Comparison of ENCODE assay signal across 8 cellular contexts in genomic region chr2:99336780-99337163, GRCh38. TPM values are rescaled to one million over a fixed set of nuclear protein-coding genes. Genes with fewer than 3 reads are reported as not detected.
DNase-seq lines count a peak whose midpoint lies in the region; ATAC-seq and TF ChIP-seq lines count a peak whose summit lies in the region.

No MANE protein-coding gene starts in this region.

- peak overlapping the region; percentile 85 for H3K4me2 ChIP-seq in DOHH2 (ENCODE audit: low read length)

- peaks cover 22% of the 10 kb centered on the region for H4K20me1 ChIP-seq in DOHH2 (ENCODE audit: control insufficient read depth, insufficient read depth, low read depth, low read length)

- H3K27ac ChIP-seq in DOHH2 (ENCODE audit: low read depth, low read length) (peak overlapping the region; percentile 75), HUES48 (ENCODE audit: low read depth, low read length) (peak overlapping the region; percentile 30)

- peak; percentile 59 for DNase-seq in epithelial cell of proximal tubule (ENCODE audit: low read depth)
- DNase-seq in skeletal muscle cell (ENCODE audit: low read depth): no peak
- no peak for DNase-seq in SK-N-DZ (ENCODE audit: low spot score)
- DNase-seq in occipital lobe (lab: John Stamatoyannopoulos, UW): no peak
- DNase-seq in HCEC 1CT: no peak

- H3K79me2 ChIP-seq in DOHH2 (ENCODE audit: control insufficient read depth, low read length): peaks cover 91% of the 10 kb centered on the region

- H3K4me3 ChIP-seq in DOHH2 (ENCODE audit: low read length) (peak overlapping the region; percentile 83), HUES48 (ENCODE audit: low read depth, low read length) (peak overlapping the region; percentile 93), epithelial cell of proximal tubule (ENCODE audit: low read depth, low read length) (peak overlapping the region; percentile 79), skeletal muscle cell (ENCODE audit: low read depth, low read length) (peak overlapping the region; percentile 94)

- no peaks in the 10 kb centered on the region for H3K9me2 ChIP-seq in DOHH2 (replicated peaks; ENCODE audit: control insufficient read depth, low read length)

- H3F3A ChIP-seq in DOHH2 (ENCODE audit: control insufficient read depth, insufficient read depth): peaks cover 6% of the 10 kb centered on the region

- peak; percentile 4 for ATAC-seq in GM21381 (IDR thresholded peaks at IDR 0.05; ENCODE audit: unreplicated experiment)

- H3K27me3 ChIP-seq in DOHH2 (ENCODE audit: control insufficient read depth, low read length): no peaks in the 10 kb centered on the region
- no peaks in the 10 kb centered on the region for H3K27me3 ChIP-seq in HUES48 (ENCODE audit: control insufficient read depth, insufficient read depth, low read length)

- H3K36me3 ChIP-seq in DOHH2 (ENCODE audit: control insufficient read depth, low read length): peaks cover 25% of the 10 kb centered on the region
- peaks cover 14% of the 10 kb centered on the region for H3K36me3 ChIP-seq in HUES48 (ENCODE audit: control insufficient read depth, insufficient read depth, low read length)

- TF ChIP-seq CTCF in DOHH2 (IDR thresholded peaks at IDR 0.05; ENCODE audit: low read depth, low read length, poor library complexity, severe bottlenecking) (no peak), epithelial cell of proximal tubule (conservative IDR thresholded peaks at IDR 0.05; ENCODE audit: low read depth, low read length) (no peak)

- H3K9ac ChIP-seq in HUES48 (ENCODE audit: low read depth, low read length): no peak overlapping the region

- peaks cover 47% of the 10 kb centered on the region for H3K4me1 ChIP-seq in DOHH2 (ENCODE audit: control insufficient read depth, low read length)
- H3K4me1 ChIP-seq in HUES48 (ENCODE audit: control insufficient read depth, insufficient read depth, low read length): no peaks in the 10 kb centered on the region

- H3K9me3 ChIP-seq in DOHH2 (ENCODE audit: control insufficient read depth, insufficient read depth, low read length) (no peaks in the 10 kb centered on the region), HUES48 (ENCODE audit: control insufficient read depth, insufficient read depth, low read length) (no peaks in the 10 kb centered on the region)

RNA-seq across cellular contexts. Expression of gene EIF5B, which starts 0.4 kb away (rescaled TPM):
- 20.8 and 26.6 TPM in 2 replicates for total RNA-seq in epithelial cell of proximal tubule
- 14.9 and 15.6 TPM in 2 replicates for polyA plus RNA-seq in SK-N-DZ (2014; cell fraction: cytosol; rRNA removed)
- polyA plus RNA-seq in SK-N-DZ (2014; cell fraction: nucleus; rRNA removed): 28.7 and 48.7 TPM in 2 replicates
- total RNA-seq in occipital lobe: 16.2 TPM

RNA-seq across cellular contexts. Expression of gene TXNDC9, which starts 0.6 kb away (rescaled TPM):
- total RNA-seq in epithelial cell of proximal tubule (53.6 and 73.6 TPM in 2 replicates), occipital lobe (55.1 TPM)
- 65.2 and 67.3 TPM in 2 replicates for polyA plus RNA-seq in SK-N-DZ (2014; cell fraction: cytosol; rRNA removed)
- polyA plus RNA-seq in SK-N-DZ (2014; cell fraction: nucleus; rRNA removed): 50.4 and 58.4 TPM in 2 replicates

RNA-seq across cellular contexts. Expression of gene LYG1, which starts 35.8 kb away (rescaled TPM):
- total RNA-seq in epithelial cell of proximal tubule (0.12 and 0.22 TPM in 2 replicates), occipital lobe (0.47 TPM)
- 0.30 and 1.0 TPM in 2 replicates for polyA plus RNA-seq in SK-N-DZ (2014; cell fraction: cytosol; rRNA removed)
- 5.7 and 9.7 TPM in 2 replicates for polyA plus RNA-seq in SK-N-DZ (2014; cell fraction: nucleus; rRNA removed)
